In the genomic region with DNA sequence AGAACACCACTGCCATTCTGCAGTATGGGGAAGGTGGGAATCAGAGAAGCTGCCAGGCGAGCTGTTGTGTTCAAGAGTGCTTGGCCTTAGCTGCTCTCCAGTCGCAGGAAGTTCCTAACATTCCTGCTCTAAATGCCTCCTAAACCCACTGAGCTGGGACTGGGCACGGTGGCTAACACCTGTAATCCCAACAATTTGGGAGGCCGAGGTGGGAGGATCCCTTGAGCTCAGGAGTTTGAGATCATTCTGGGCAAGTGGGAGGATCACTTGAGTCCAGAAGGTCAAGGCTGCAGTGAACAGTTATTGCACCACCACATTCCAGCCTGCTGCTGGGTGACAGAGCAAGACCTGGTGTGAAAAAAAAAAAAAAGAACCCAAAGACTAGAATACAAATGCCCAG, we compare ENCODE assay signal across 1 cellular context.
A peak's percentile ranks its signal among the peaks of the same experiment; 100 is the strongest.
TF ChIP-seq lines count a peak whose summit lies in the region.

No MANE protein-coding gene starts in this region.

TF ChIP-seq in HepG2, 621 proteins besides CTCF, POLR2A, EP300 and RAD21 (continued from another document and continues in another):
- TF ChIP-seq, protein P1, sequence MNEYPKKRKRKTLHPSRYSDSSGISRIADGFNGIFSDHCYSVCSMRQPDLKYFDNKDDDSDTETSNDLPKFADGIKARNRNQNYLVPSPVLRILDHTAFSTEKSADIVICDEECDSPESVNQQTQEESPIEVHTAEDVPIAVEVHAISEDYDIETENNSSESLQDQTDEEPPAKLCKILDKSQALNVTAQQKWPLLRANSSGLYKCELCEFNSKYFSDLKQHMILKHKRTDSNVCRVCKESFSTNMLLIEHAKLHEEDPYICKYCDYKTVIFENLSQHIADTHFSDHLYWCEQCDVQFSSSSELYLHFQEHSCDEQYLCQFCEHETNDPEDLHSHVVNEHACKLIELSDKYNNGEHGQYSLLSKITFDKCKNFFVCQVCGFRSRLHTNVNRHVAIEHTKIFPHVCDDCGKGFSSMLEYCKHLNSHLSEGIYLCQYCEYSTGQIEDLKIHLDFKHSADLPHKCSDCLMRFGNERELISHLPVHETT (CRISPR knock-in tag; conservative IDR thresholded peaks at IDR 0.05): no peak
- TF ChIP-seq BRD4 (CRISPR knock-in tag; IDR thresholded peaks at IDR 0.05) (no peak), HOXD1 (CRISPR knock-in tag; IDR thresholded peaks at IDR 0.05) (no peak), ZNF619 (CRISPR knock-in tag; IDR thresholded peaks at IDR 0.05) (no peak), NBN (conservative IDR thresholded peaks at IDR 0.05) (no peak), STAG1 (CRISPR knock-in tag; IDR thresholded peaks at IDR 0.05) (no peak), MLXIP (CRISPR knock-in tag; IDR thresholded peaks at IDR 0.05; ENCODE audit: borderline replicate concordance) (no peak), ZNF20 (CRISPR knock-in tag; IDR thresholded peaks at IDR 0.05) (no peak), ZNF598 (CRISPR knock-in tag; IDR thresholded peaks at IDR 0.05; ENCODE audit: borderline replicate concordance) (no peak), MXI1 (IDR thresholded peaks at IDR 0.05; ENCODE audit: borderline replicate concordance, low read depth, low read length) (no peak), RNF219 (CRISPR knock-in tag; IDR thresholded peaks at IDR 0.05) (no peak), XBP1 (CRISPR knock-in tag; IDR thresholded peaks at IDR 0.05) (no peak), PLSCR1 (CRISPR knock-in tag; IDR thresholded peaks at IDR 0.05; ENCODE audit: borderline replicate concordance) (no peak), SP5 (CRISPR knock-in tag; IDR thresholded peaks at IDR 0.05; ENCODE audit: borderline replicate concordance, low read depth) (peak; percentile 52; the same call in 1 of the 2 replicates), ESRRA (CRISPR knock-in tag; IDR thresholded peaks at IDR 0.05; ENCODE audit: low read depth) (no peak), ZNF567 (CRISPR knock-in tag; IDR thresholded peaks at IDR 0.05; ENCODE audit: borderline replicate concordance) (no peak), MXD1 (CRISPR knock-in tag; IDR thresholded peaks at IDR 0.05) (no peak), PCBP2 (optimal IDR thresholded peaks at IDR 0.05; ENCODE audit: low read depth, low read length, poor library complexity, severe bottlenecking) (no peak), POGZ (CRISPR knock-in tag; IDR thresholded peaks at IDR 0.05) (peak; percentile 46; the same call in 1 of the 2 replicates), ZNF3 (CRISPR knock-in tag; IDR thresholded peaks at IDR 0.05) (no peak), RXRA (CRISPR knock-in tag; IDR thresholded peaks at IDR 0.05) (no peak), TP53 (CRISPR knock-in tag; conservative IDR thresholded peaks at IDR 0.05) (no peak), ELF4 (CRISPR knock-in tag; IDR thresholded peaks at IDR 0.05; ENCODE audit: borderline replicate concordance) (no peak), ZNF263 (CRISPR knock-in tag; IDR thresholded peaks at IDR 0.05) (peak; percentile 66), ZNF549 (CRISPR knock-in tag; IDR thresholded peaks at IDR 0.05) (no peak), HNF4G (IDR thresholded peaks at IDR 0.05; ENCODE audit: borderline replicate concordance, low read depth, low read length) (peak; percentile 41; the same call in 1 of the 2 replicates), HNF4G (CRISPR knock-in tag; IDR thresholded peaks at IDR 0.05; ENCODE audit: borderline replicate concordance, low read depth) (no peak), JUNB (CRISPR knock-in tag; IDR thresholded peaks at IDR 0.05; ENCODE audit: borderline replicate concordance) (no peak), ZNF891 (CRISPR knock-in tag; IDR thresholded peaks at IDR 0.05) (no peak), TSC22D2 (CRISPR knock-in tag; IDR thresholded peaks at IDR 0.05; ENCODE audit: borderline replicate concordance) (no peak), CEBPG (CRISPR knock-in tag; IDR thresholded peaks at IDR 0.05) (peak; percentile 40; the same call in 1 of the 2 replicates), ZMYM3 (CRISPR knock-in tag; IDR thresholded peaks at IDR 0.05) (peak; percentile 45; the same call in 1 of the 2 replicates), ZNF703 (CRISPR knock-in tag; IDR thresholded peaks at IDR 0.05; ENCODE audit: borderline replicate concordance) (no peak), HNF4A (CRISPR knock-in tag; IDR thresholded peaks at IDR 0.05) (peak; percentile 75), ZFP62 (CRISPR knock-in tag; IDR thresholded peaks at IDR 0.05) (no peak), ZBTB21 (CRISPR knock-in tag; IDR thresholded peaks at IDR 0.05) (no peak), ZNF564 (CRISPR knock-in tag; IDR thresholded peaks at IDR 0.05) (no peak), AGO1 (IDR thresholded peaks at IDR 0.05; ENCODE audit: low read depth, low read length, poor library complexity, severe bottlenecking) (no peak), ZNF235 (CRISPR knock-in tag; IDR thresholded peaks at IDR 0.05; ENCODE audit: borderline replicate concordance) (no peak), SNAPC5 (CRISPR knock-in tag; IDR thresholded peaks at IDR 0.05; ENCODE audit: borderline replicate concordance) (no peak), SAFB2 (CRISPR knock-in tag; IDR thresholded peaks at IDR 0.05; ENCODE audit: borderline replicate concordance, low read depth) (no peak), NFYB (CRISPR knock-in tag; IDR thresholded peaks at IDR 0.05) (no peak), TEAD3 (CRISPR knock-in tag; optimal IDR thresholded peaks at IDR 0.05; ENCODE audit: borderline replicate concordance) (peak; percentile 83), SYNCRIP (IDR thresholded peaks at IDR 0.05; ENCODE audit: insufficient read depth, low read depth, low read length) (no peak), IRX3 (CRISPR knock-in tag; IDR thresholded peaks at IDR 0.05; ENCODE audit: borderline replicate concordance, low read depth) (no peak), FLYWCH1 (CRISPR knock-in tag; IDR thresholded peaks at IDR 0.05) (no peak), CEBPB (IDR thresholded peaks at IDR 0.05; ENCODE audit: borderline replicate concordance, low read depth, low read length) (peak; percentile 66; the same call in 1 of the 2 replicates), PAXIP1 (CRISPR knock-in tag; conservative IDR thresholded peaks at IDR 0.05) (no peak), ETV6 (CRISPR knock-in tag; conservative IDR thresholded peaks at IDR 0.05) (no peak), ZFAT (CRISPR knock-in tag; conservative IDR thresholded peaks at IDR 0.05) (no peak), NR2F6 (IDR thresholded peaks at IDR 0.05) (0 out of 2 replicates have a peak, but pooled peaks have one; percentile 17), NR2F6 (CRISPR knock-in tag; IDR thresholded peaks at IDR 0.05) (0 out of 2 replicates have a peak, but pooled peaks have one; percentile 27), ZNF460 (CRISPR knock-in tag; IDR thresholded peaks at IDR 0.05; ENCODE audit: borderline replicate concordance) (peak; percentile 78)
- TF ChIP-seq, protein P2, sequence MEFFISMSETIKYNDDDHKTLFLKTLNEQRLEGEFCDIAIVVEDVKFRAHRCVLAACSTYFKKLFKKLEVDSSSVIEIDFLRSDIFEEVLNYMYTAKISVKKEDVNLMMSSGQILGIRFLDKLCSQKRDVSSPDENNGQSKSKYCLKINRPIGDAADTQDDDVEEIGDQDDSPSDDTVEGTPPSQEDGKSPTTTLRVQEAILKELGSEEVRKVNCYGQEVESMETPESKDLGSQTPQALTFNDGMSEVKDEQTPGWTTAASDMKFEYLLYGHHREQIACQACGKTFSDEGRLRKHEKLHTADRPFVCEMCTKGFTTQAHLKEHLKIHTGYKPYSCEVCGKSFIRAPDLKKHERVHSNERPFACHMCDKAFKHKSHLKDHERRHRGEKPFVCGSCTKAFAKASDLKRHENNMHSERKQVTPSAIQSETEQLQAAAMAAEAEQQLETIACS (CRISPR knock-in tag; IDR thresholded peaks at IDR 0.05): no peak
- TF ChIP-seq, protein P3, sequence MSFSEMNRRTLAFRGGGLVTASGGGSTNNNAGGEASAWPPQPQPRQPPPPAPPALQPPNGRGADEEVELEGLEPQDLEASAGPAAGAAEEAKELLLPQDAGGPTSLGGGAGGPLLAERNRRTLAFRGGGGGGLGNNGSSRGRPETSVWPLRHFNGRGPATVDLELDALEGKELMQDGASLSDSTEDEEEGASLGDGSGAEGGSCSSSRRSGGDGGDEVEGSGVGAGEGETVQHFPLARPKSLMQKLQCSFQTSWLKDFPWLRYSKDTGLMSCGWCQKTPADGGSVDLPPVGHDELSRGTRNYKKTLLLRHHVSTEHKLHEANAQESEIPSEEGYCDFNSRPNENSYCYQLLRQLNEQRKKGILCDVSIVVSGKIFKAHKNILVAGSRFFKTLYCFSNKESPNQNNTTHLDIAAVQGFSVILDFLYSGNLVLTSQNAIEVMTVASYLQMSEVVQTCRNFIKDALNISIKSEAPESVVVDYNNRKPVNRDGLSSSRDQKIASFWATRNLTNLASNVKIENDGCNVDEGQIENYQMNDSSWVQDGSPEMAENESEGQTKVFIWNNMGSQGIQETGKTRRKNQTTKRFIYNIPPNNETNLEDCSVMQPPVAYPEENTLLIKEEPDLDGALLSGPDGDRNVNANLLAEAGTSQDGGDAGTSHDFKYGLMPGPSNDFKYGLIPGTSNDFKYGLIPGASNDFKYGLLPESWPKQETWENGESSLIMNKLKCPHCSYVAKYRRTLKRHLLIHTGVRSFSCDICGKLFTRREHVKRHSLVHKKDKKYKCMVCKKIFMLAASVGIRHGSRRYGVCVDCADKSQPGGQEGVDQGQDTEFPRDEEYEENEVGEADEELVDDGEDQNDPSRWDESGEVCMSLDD (CRISPR knock-in tag; IDR thresholded peaks at IDR 0.05; ENCODE audit: borderline replicate concordance): no peak
